ENCODE assay signal across 1 cellular context in genomic region chr3:72042397-72043211, GRCh38.
TF ChIP-seq lines count a peak whose summit lies in the region.

No MANE protein-coding gene starts in this region.

TF ChIP-seq in WTC11, 78 proteins besides CTCF, POLR2A, EP300 and RAD21 (continued from another document):
- TF ChIP-seq PREB (CRISPR knock-in tag; IDR thresholded peaks at IDR 0.05; ENCODE audit: borderline replicate concordance) (no peak), ZBTB43 (CRISPR knock-in tag; IDR thresholded peaks at IDR 0.05) (no peak), PRDM15 (CRISPR knock-in tag; IDR thresholded peaks at IDR 0.05) (no peak)
